ENCODE assay signal across 19 cellular contexts in the genomic region with DNA sequence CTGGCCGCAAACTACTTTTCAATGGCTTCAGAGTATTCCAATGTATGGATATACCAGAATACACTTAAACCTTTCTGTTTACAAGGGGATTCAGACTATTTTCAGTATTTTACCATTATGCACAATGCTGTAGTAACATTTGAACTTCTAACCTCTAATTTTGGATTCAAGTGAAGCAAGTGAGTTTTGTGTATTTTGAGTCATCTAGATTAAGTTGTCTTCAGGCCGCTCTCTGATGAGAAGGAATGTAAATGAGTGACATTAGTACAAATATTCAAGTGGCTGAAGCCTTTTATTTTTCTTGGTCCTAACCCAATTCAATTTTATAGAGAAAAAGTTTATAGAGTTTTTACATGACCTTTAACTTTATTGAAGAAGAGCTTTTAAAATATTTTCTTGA.
"Had no signal": no experiment of that assay in that cellular context is flagged by ENCODE, and none has a peak within 500 bp of the region (broad histone marks: within the 10 kb centered on the region; RNA-seq: fewer than 3 reads in every experiment).

No MANE protein-coding gene starts in this region.

- H3K4me3 Mint-ChIP-seq: activated CD4-positive, alpha-beta memory T cell treated with anti-CD3 and anti-CD28 coated beads for 36 hours; activated CD4-positive, alpha-beta T cell treated with anti-CD3 and anti-CD28 coated beads for 36 hours; activated T-cell treated with anti-CD3 and anti-CD28 coated beads, Interleukin-2, amount 50 U/mL, for 24 hours; neural crest cell had no signal

- H3K9me3 Mint-ChIP-seq: activated T-cell treated with anti-CD3 and anti-CD28 coated beads, Interleukin-2, amount 50 U/mL, for 24 hours; neural crest cell had no signal

- H3K27me3 ChIP-seq: gastrocnemius medialis, heart right ventricle, pancreas, tibial nerve, uterus had no signal

- H3K27ac ChIP-seq: gastrocnemius medialis, heart right ventricle, pancreas, skin epidermis, tibial nerve, uterus had no signal

- H3K27me3 Mint-ChIP-seq: activated CD4-positive, alpha-beta memory T cell treated with anti-CD3 and anti-CD28 coated beads for 36 hours; activated CD4-positive, alpha-beta T cell treated with anti-CD3 and anti-CD28 coated beads for 36 hours; activated T-cell treated with anti-CD3 and anti-CD28 coated beads, Interleukin-2, amount 50 U/mL, for 24 hours had no signal

- H3K36me3 ChIP-seq: gastrocnemius medialis, heart right ventricle, pancreas, tibial nerve, uterus had no signal

- H3K4me1 ChIP-seq: gastrocnemius medialis, pancreas, uterus had no signal

- H3K27ac Mint-ChIP-seq: activated CD4-positive, alpha-beta memory T cell treated with anti-CD3 and anti-CD28 coated beads for 36 hours; activated CD4-positive, alpha-beta T cell treated with anti-CD3 and anti-CD28 coated beads for 36 hours; activated T-cell treated with anti-CD3 and anti-CD28 coated beads, Interleukin-2, amount 50 U/mL, for 24 hours had no signal

- H3K36me3 Mint-ChIP-seq: activated CD4-positive, alpha-beta memory T cell treated with anti-CD3 and anti-CD28 coated beads for 36 hours had no signal

- ATAC-seq: activated CD4-positive, alpha-beta T cell treated with anti-CD3 and anti-CD28 coated beads for 36 hours; gastrocnemius medialis; left colon; pancreas had no signal

- H3K4me3 ChIP-seq: gastrocnemius medialis, heart right ventricle, lung, pancreas, skin epidermis, tibial nerve, uterus had no signal

- DNase-seq: activated CD4-positive, alpha-beta memory T cell treated with anti-CD3 and anti-CD28 coated beads for 36 hours; activated CD4-positive, alpha-beta T cell treated with anti-CD3 and anti-CD28 coated beads for 36 hours; activated naive CD4-positive, alpha-beta T cell treated with anti-CD3 and anti-CD28 coated beads, Interleukin-2, amount 50 U/mL, for 16 hours; activated T-cell treated with anti-CD3 and anti-CD28 coated beads, Interleukin-2, amount 50 U/mL, for 24 hours; central memory CD4-positive, alpha-beta T cell; effector CD8-positive, alpha-beta T cell; gastrocnemius medialis; heart right ventricle; left colon; midbrain; pancreas; stimulated activated CD4-positive, alpha-beta T cell treated with anti-CD3 and anti-CD28 coated beads, Interleukin-15, amount 100 ng/mL, for 24 hours; stimulated activated CD4-positive, alpha-beta T cell treated with anti-CD3 and anti-CD28 coated beads, Interleukin-4, amount 100 ng/mL, for 1 hour; stimulated activated naive CD4-positive, alpha-beta T cell; uterus had no signal

- H3K4me1 Mint-ChIP-seq: neural crest cell had no signal
